ENCODE assay signal across 19 cellular contexts in genomic region chr12:49294086-49294803, GRCh38. TPM values are rescaled to one million over a fixed set of nuclear protein-coding genes. Genes with fewer than 3 reads are reported as not detected.
DNase-seq lines count a peak whose midpoint lies in the region; ATAC-seq, FAIRE-seq and TF ChIP-seq lines count a peak whose summit lies in the region.
"Had no signal": no experiment of that assay in that cellular context is flagged by ENCODE, and none has a peak within 500 bp of the region (broad histone marks: within the 10 kb centered on the region; RNA-seq: fewer than 3 reads in every experiment).

No MANE protein-coding gene starts in this region.

- H3K9me3 ChIP-seq in HUES6 (ENCODE audit: control insufficient read depth, insufficient read depth, low read depth, low read length) (no peaks in the 10 kb centered on the region), kidney (ENCODE audit: control insufficient read depth in 1 of 2, low read length in 2 of 2) (no peaks in the 10 kb centered on the region)
- H3K9me3 ChIP-seq: body of pancreas, suprapubic skin had no signal

- H3K9ac ChIP-seq in HUES6 (ENCODE audit: low read length), result no peak overlapping the region
- H3K9ac ChIP-seq in kidney (ENCODE audit: low read length in 2 of 2), result no peak overlapping the region

- H3K36me3 ChIP-seq in HUES6 (ENCODE audit: control insufficient read depth, insufficient read depth, low read length), result no peaks in the 10 kb centered on the region
- H3K36me3 ChIP-seq in kidney (ENCODE audit: control insufficient read depth in 1 of 2, insufficient read depth in 2 of 2, low read length in 2 of 2), result no peaks in the 10 kb centered on the region
- H3K36me3 ChIP-seq: suprapubic skin, WERI-Rb-1 had no signal

- FAIRE-seq in kidney (lab: Jason Lieb, UNC), result no peak
- FAIRE-seq: GM18507 had no signal

- H3K4me1 ChIP-seq in HUES6 (ENCODE audit: control insufficient read depth, insufficient read depth, low read length) (peaks cover 41% of the 10 kb centered on the region), kidney (ENCODE audit: control insufficient read depth in 1 of 2, insufficient read depth in 1 of 2, low read depth in 1 of 2, low read length in 2 of 2) (peaks cover 0 to 15% of the 10 kb centered on the region in 2 donors)

- ATAC-seq in HG02970 (IDR thresholded peaks at IDR 0.05; ENCODE audit: low FRiP score, unreplicated experiment), result no peak
- ATAC-seq: body of pancreas had no signal

- H3K4me3 ChIP-seq in HUES6 (ENCODE audit: low read depth, low read length) (peak overlapping the region; percentile 62), kidney (ENCODE audit: low read length in 2 of 2) (no peak overlapping the region)
- H3K4me3 ChIP-seq: body of pancreas, smooth muscle cell had no signal

- H3K27ac ChIP-seq in C4-2B, result peak overlapping the region; percentile 79
- H3K27ac ChIP-seq in HUES6 (ENCODE audit: low read depth, low read length), result no peak overlapping the region
- H3K27ac ChIP-seq in kidney (ENCODE audit: low read depth in 2 of 2, low read length in 2 of 2), result no peak overlapping the region
- H3K27ac ChIP-seq: body of pancreas, suprapubic skin, WERI-Rb-1 had no signal

- no peak for TF ChIP-seq CTCF in C4-2B (conservative IDR thresholded peaks at IDR 0.05)
- TF ChIP-seq CTCF in kidney (IDR thresholded peaks at IDR 0.05; ENCODE audit: borderline replicate concordance, extremely low read depth, insufficient read depth), result no peak

- intact Hi-C loops in kidney (cut with DNase I), result no loop called here

- peak; percentile 58 for DNase-seq in NCI-H526 treated with DMSO at 0.1 percent for 48 hours (lab: John Stamatoyannopoulos, UW)
- DNase-seq in kidney, result peak; percentile 38
- DNase-seq in globus pallidus (ENCODE audit: low spot score), result no peak
- no peak for DNase-seq in LoVo (ENCODE audit: low spot score)
- no peak for DNase-seq in NCI-H748 treated with DMSO at 0.1 percent for 48 hours (lab: John Stamatoyannopoulos, UW)
- DNase-seq: activated CD4-positive, alpha-beta memory T cell treated with anti-CD3 and anti-CD28 coated beads for 36 hours; activated T-cell treated with anti-CD3 and anti-CD28 coated beads, Interleukin-2, amount 50 U/mL, for 48 hours; body of pancreas; Calu3; foreskin melanocyte; NCI-H1930; WERI-Rb-1 had no signal

- peaks cover 77% of the 10 kb centered on the region for H3K27me3 ChIP-seq in HUES6 (ENCODE audit: control insufficient read depth, insufficient read depth, low read length)

RNA-seq across cellular contexts. Expression of gene PRPH, which starts 0.7 kb away (rescaled TPM):
- total RNA-seq in kidney, result 2.7 TPM
- 0.71 TPM for polyA plus RNA-seq in kidney (ENCODE audit: insufficient read depth, low read depth, low replicate concordance)
- total RNA-seq: activated CD4-positive, alpha-beta memory T cell treated with anti-CD3 and anti-CD28 coated beads for 36 hours; Calu3; myocyte; smooth muscle cell had no signal
- polyA plus RNA-seq: smooth muscle cell had no signal

RNA-seq across cellular contexts. Expression of gene TROAP, which starts 28.8 kb away (rescaled TPM):
- total RNA-seq in kidney, result 1.0 TPM
- 1.5 TPM for polyA plus RNA-seq in kidney (ENCODE audit: insufficient read depth, low read depth, low replicate concordance)
- total RNA-seq: body of pancreas had no signal

RNA-seq across cellular contexts. Expression of gene TUBA1C, which starts 29.4 kb away (rescaled TPM):
- 149 TPM for total RNA-seq in kidney
- 204 TPM for polyA plus RNA-seq in kidney (ENCODE audit: insufficient read depth, low read depth, low replicate concordance)

RNA-seq across cellular contexts. Expression of gene C1QL4, which starts 42.7 kb away (rescaled TPM):
- 1.0 TPM for total RNA-seq in kidney
- polyA plus RNA-seq in kidney (ENCODE audit: insufficient read depth, low read depth, low replicate concordance), result not detected
- total RNA-seq: activated CD4-positive, alpha-beta memory T cell treated with anti-CD3 and anti-CD28 coated beads for 36 hours; body of pancreas; Calu3; smooth muscle cell had no signal

RNA-seq across cellular contexts. Expression of gene DNAJC22, which starts 52.4 kb away (rescaled TPM):
- total RNA-seq in kidney, result 16.2 TPM
- polyA plus RNA-seq in kidney (ENCODE audit: insufficient read depth, low read depth, low replicate concordance), result 15.1 TPM

Comparison
In these comparisons a context has a peak if more than half of its experiments do, and no peak if none do; other contexts are left out.
1. DNase-seq: peak in NCI-H526 treated with DMSO at 0.1 percent for 48 hours (single experiment) and kidney (single experiment); none in globus pallidus (single experiment), LoVo (single experiment) and NCI-H748 treated with DMSO at 0.1 percent for 48 hours (single experiment).